In genomic region chr11:32830413-32830738, GRCh38 we compare ENCODE assay signal across 9 cellular contexts. TPM values are rescaled to one million over a fixed set of nuclear protein-coding genes. Genes with fewer than 3 reads are reported as not detected.
A peak's percentile ranks its signal among the peaks of the same experiment; 100 is the strongest.
DNase-seq lines count a peak whose midpoint lies in the region; ATAC-seq and TF ChIP-seq lines count a peak whose summit lies in the region.
"Had no signal": no experiment of that assay in that cellular context is flagged by ENCODE, and none has a peak within 500 bp of the region (broad histone marks: within the 10 kb centered on the region; RNA-seq: fewer than 3 reads in every experiment).

No MANE protein-coding gene starts in this region.

- TF ChIP-seq CTCF in GM06990 (IDR thresholded peaks at IDR 0.05; ENCODE audit: insufficient read depth, low read length, poor library complexity, severe bottlenecking) (no peak), glutamatergic neuron (IDR thresholded peaks at IDR 0.05; ENCODE audit: partially characterized antibody, unreplicated experiment) (no peak), progenitor cell of endocrine pancreas (IDR thresholded peaks at IDR 0.05; ENCODE audit: unreplicated experiment) (no peak)

- ATAC-seq in HG02798 (IDR thresholded peaks at IDR 0.05; ENCODE audit: poor library complexity, unreplicated experiment), result peak; percentile 6
- peak; percentile 33 for ATAC-seq in SK-N-SH treated with all-trans-retinoic acid at 6 μM for 48 hours
- ATAC-seq in HG03521 (IDR thresholded peaks at IDR 0.05; ENCODE audit: unreplicated experiment), result no peak

- H3K27ac Mint-ChIP-seq in glutamatergic neuron (ENCODE audit: unreplicated experiment), result no peak overlapping the region
- H3K27ac Mint-ChIP-seq in progenitor cell of endocrine pancreas, result no peak overlapping the region

- H3K27me3 ChIP-seq in GM06990 (replicated peaks; ENCODE audit: control insufficient read depth, insufficient read depth, low read length), result no peaks in the 10 kb centered on the region

- H3K9me3 Mint-ChIP-seq in glutamatergic neuron (ENCODE audit: unreplicated experiment) (peaks cover 5% of the 10 kb centered on the region), progenitor cell of endocrine pancreas (ENCODE audit: low read depth) (no peaks in the 10 kb centered on the region)

- H3K4me3 Mint-ChIP-seq in glutamatergic neuron (ENCODE audit: unreplicated experiment), result peak overlapping the region; percentile 55
- peak overlapping the region; percentile 82 for H3K4me3 Mint-ChIP-seq in progenitor cell of endocrine pancreas (ENCODE audit: low read depth)

- H3K36me3 Mint-ChIP-seq in glutamatergic neuron (ENCODE audit: unreplicated experiment) (no peaks in the 10 kb centered on the region), progenitor cell of endocrine pancreas (ENCODE audit: insufficient read depth) (no peaks in the 10 kb centered on the region)

- H3K4me1 Mint-ChIP-seq in glutamatergic neuron (ENCODE audit: low read depth, unreplicated experiment) (no peaks in the 10 kb centered on the region), progenitor cell of endocrine pancreas (ENCODE audit: low read depth) (peaks cover 6% of the 10 kb centered on the region)

- no peak for DNase-seq in GM06990 (ENCODE audit: extremely low read depth, insufficient read length)
- no peak for DNase-seq in glutamatergic neuron
- DNase-seq in progenitor cell of endocrine pancreas (ENCODE audit: low spot score, unreplicated experiment), result no peak
- no peak for DNase-seq in effector CD4-positive, alpha-beta T cell
- no peak for DNase-seq in OCI-M2 (lab: John Stamatoyannopoulos, UW; ENCODE audit: unreplicated experiment)

- H3K27me3 Mint-ChIP-seq in glutamatergic neuron (ENCODE audit: unreplicated experiment) (peaks cover 2% of the 10 kb centered on the region), progenitor cell of endocrine pancreas (peaks cover 51% of the 10 kb centered on the region)

- peak overlapping the region; percentile 70 for H3K4me3 ChIP-seq in GM06990 (replicated peaks; ENCODE audit: low read depth, low read length)

- H3K36me3 ChIP-seq in GM06990 (ENCODE audit: control insufficient read depth, insufficient read depth, low read length), result no peaks in the 10 kb centered on the region
- H3K36me3 ChIP-seq: SJSA1 had no signal

TF ChIP-seq in SK-N-SH treated with all-trans-retinoic acid at 6 μM for 48 hours, 23 proteins besides CTCF, POLR2A, EP300 and RAD21:
- TF ChIP-seq BACH2 (CRISPR knock-in tag; IDR thresholded peaks at IDR 0.05; ENCODE audit: borderline replicate concordance) (no peak), ZFP30 (CRISPR knock-in tag; IDR thresholded peaks at IDR 0.05) (no peak), ZC3H10 (CRISPR knock-in tag; IDR thresholded peaks at IDR 0.05) (no peak)
- TF ChIP-seq, protein P1, sequence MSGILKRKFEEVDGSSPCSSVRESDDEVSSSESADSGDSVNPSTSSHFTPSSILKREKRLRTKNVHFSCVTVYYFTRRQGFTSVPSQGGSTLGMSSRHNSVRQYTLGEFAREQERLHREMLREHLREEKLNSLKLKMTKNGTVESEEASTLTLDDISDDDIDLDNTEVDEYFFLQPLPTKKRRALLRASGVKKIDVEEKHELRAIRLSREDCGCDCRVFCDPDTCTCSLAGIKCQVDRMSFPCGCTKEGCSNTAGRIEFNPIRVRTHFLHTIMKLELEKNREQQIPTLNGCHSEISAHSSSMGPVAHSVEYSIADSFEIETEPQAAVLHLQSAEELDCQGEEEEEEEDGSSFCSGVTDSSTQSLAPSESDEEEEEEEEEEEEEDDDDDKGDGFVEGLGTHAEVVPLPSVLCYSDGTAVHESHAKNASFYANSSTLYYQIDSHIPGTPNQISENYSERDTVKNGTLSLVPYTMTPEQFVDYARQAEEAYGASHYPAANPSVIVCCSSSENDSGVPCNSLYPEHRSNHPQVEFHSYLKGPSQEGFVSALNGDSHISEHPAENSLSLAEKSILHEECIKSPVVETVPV (CRISPR knock-in tag; IDR thresholded peaks at IDR 0.05), result no peak
- TF ChIP-seq, protein P2, sequence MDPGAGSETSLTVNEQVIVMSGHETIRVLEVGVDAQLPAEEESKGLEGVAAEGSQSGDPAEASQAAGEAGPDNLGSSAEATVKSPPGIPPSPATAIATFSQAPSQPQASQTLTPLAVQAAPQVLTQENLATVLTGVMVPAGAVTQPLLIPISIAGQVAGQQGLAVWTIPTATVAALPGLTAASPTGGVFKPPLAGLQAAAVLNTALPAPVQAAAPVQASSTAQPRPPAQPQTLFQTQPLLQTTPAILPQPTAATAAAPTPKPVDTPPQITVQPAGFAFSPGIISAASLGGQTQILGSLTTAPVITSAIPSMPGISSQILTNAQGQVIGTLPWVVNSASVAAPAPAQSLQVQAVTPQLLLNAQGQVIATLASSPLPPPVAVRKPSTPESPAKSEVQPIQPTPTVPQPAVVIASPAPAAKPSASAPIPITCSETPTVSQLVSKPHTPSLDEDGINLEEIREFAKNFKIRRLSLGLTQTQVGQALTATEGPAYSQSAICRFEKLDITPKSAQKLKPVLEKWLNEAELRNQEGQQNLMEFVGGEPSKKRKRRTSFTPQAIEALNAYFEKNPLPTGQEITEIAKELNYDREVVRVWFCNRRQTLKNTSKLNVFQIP (CRISPR knock-in tag; IDR thresholded peaks at IDR 0.05; ENCODE audit: borderline replicate concordance, low read depth), result no peak
- TF ChIP-seq, protein P3, sequence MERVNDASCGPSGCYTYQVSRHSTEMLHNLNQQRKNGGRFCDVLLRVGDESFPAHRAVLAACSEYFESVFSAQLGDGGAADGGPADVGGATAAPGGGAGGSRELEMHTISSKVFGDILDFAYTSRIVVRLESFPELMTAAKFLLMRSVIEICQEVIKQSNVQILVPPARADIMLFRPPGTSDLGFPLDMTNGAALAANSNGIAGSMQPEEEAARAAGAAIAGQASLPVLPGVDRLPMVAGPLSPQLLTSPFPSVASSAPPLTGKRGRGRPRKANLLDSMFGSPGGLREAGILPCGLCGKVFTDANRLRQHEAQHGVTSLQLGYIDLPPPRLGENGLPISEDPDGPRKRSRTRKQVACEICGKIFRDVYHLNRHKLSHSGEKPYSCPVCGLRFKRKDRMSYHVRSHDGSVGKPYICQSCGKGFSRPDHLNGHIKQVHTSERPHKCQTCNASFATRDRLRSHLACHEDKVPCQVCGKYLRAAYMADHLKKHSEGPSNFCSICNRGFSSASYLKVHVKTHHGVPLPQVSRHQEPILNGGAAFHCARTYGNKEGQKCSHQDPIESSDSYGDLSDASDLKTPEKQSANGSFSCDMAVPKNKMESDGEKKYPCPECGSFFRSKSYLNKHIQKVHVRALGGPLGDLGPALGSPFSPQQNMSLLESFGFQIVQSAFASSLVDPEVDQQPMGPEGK (CRISPR knock-in tag; IDR thresholded peaks at IDR 0.05; ENCODE audit: borderline replicate concordance), result no peak

RNA-seq across cellular contexts. Expression of gene PRRG4, which starts 0.6 kb away (rescaled TPM):
- 0.10 TPM for total RNA-seq in glutamatergic neuron (ENCODE audit: unreplicated experiment)
- 0.67 and 0.75 TPM in 2 replicates for total RNA-seq in progenitor cell of endocrine pancreas

RNA-seq across cellular contexts. Expression of gene CCDC73, which starts 35.9 kb away (rescaled TPM):
- total RNA-seq in glutamatergic neuron (ENCODE audit: unreplicated experiment) (not detected), progenitor cell of endocrine pancreas (not detected in 2 replicates)
- total RNA-seq: SJSA1 had no signal
